ENCODE assay signal across 16 cellular contexts in the genomic region with DNA sequence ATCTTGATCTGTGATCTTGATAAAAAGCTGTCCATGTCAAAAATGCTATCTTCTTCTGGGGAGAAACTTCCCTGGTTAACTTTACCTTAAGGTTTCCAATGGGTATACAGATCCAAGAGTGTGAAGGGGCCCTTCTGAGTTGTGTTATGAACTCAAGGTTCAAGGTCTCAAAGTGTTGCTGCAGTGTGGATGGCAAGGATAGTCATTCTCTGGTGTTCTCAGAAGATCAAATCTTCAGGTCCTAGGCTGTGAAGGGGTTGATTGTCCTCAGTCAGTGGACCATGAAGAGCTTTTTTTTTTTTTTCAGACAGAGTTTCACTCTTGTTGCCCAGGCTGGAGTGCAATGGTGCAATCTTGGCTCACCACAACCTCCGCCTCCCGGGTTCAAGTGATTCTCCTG.
DNase-seq lines count a peak whose midpoint lies in the region; ATAC-seq, FAIRE-seq and TF ChIP-seq lines count a peak whose summit lies in the region.
"Had no signal": no experiment of that assay in that cellular context is flagged by ENCODE, and none has a peak within 500 bp of the region (broad histone marks: within the 10 kb centered on the region; RNA-seq: fewer than 3 reads in every experiment).

No MANE protein-coding gene starts in this region.

- H3K9me3 ChIP-seq in OCI-LY7 (ENCODE audit: low read length) (no peaks in the 10 kb centered on the region), small intestine (ENCODE audit: control insufficient read depth, low read depth) (no peaks in the 10 kb centered on the region)
- H3K9me3 ChIP-seq: body of pancreas had no signal

- H4K20me1 ChIP-seq in OCI-LY7 (ENCODE audit: insufficient read depth, low read length): no peaks in the 10 kb centered on the region

- no peak overlapping the region for H3K27ac ChIP-seq in OCI-LY7 (ENCODE audit: low read depth, low read length, poor library complexity, severe bottlenecking)
- no peak overlapping the region for H3K27ac ChIP-seq in small intestine (ENCODE audit: low read depth in 1 of 2, low read length in 1 of 2)
- H3K27ac ChIP-seq: body of pancreas, C4-2B, RWPE1 had no signal

- CTCF ChIA-PET in OCI-LY7 (lab: Charles Lee; ENCODE audit: unreplicated experiment): no interaction called here

- H3K36me3 ChIP-seq in OCI-LY7 (ENCODE audit: insufficient read depth, low read length) (no peaks in the 10 kb centered on the region), small intestine (ENCODE audit: control insufficient read depth in 2 of 2, insufficient read depth in 2 of 2, low read length in 2 of 2) (no peaks in the 10 kb centered on the region)

- no TSS peak for BruUV-seq in OCI-LY7 (replicated peaks; lab: Mats Ljungman, UMichigan)

- no peak overlapping the region for H2AFZ ChIP-seq in OCI-LY7 (ENCODE audit: low read length)

- no peaks in the 10 kb centered on the region for H3K9me2 ChIP-seq in OCI-LY7 (ENCODE audit: insufficient read depth, low read length)

- peak; percentile 85 for ATAC-seq in GM19043 (IDR thresholded peaks at IDR 0.05; ENCODE audit: low read depth, unreplicated experiment)
- peak; percentile 70 for ATAC-seq in HG03095 (IDR thresholded peaks at IDR 0.05; ENCODE audit: unreplicated experiment)
- ATAC-seq: body of pancreas had no signal

- FAIRE-seq in GM18507 (lab: Jason Lieb, UNC): peak; percentile 71
- FAIRE-seq in small intestine (lab: Jason Lieb, UNC): no peak

- 96 to 100% (median 100%) methylated on average over 2 of the region's 2 CpGs for WGBS in small intestine, 3 donors

- no peaks in the 10 kb centered on the region for H3K79me2 ChIP-seq in OCI-LY7 (ENCODE audit: insufficient read depth, low read depth, low read length)

- H3K4me3 ChIP-seq in OCI-LY7 (ENCODE audit: low read depth, low read length, poor library complexity, severe bottlenecking): no peak overlapping the region
- H3K4me3 ChIP-seq in small intestine (ENCODE audit: low read depth in 1 of 2, low read length in 2 of 2): no peak overlapping the region
- H3K4me3 ChIP-seq: body of pancreas, smooth muscle cell had no signal

- no peak for TF ChIP-seq CTCF in OCI-LY7 (conservative IDR thresholded peaks at IDR 0.05; ENCODE audit: low read length)

- intact Hi-C loops in OCI-LY7 (cut with micrococcal nuclease; ENCODE audit: unreplicated experiment): no loop called here

- H3K27me3 ChIP-seq in small intestine (ENCODE audit: control insufficient read depth in 2 of 2, insufficient read depth in 2 of 2, low read length in 2 of 2): no peaks in the 10 kb centered on the region
- H3K27me3 ChIP-seq: body of pancreas had no signal

- H3K4me1 ChIP-seq in OCI-LY7 (ENCODE audit: insufficient read depth, low read length, poor library complexity, severe bottlenecking) (no peaks in the 10 kb centered on the region), small intestine (ENCODE audit: control insufficient read depth in 2 of 2, insufficient read depth in 1 of 2, low read depth in 1 of 2, low read length in 1 of 2) (no peaks in the 10 kb centered on the region)
- H3K4me1 ChIP-seq: body of pancreas had no signal

- DNase-seq in GM18507 (ENCODE audit: extremely low spot score, insufficient read length, low read depth) (no peak), OCI-LY7 (ENCODE audit: low spot score) (peak; percentile 44), small intestine (no peak), midbrain (lab: John Stamatoyannopoulos, UW) (no peak), iPS-NIHi11 (ENCODE audit: low spot score) (no peak), mucosa of gallbladder (ENCODE audit: low spot score) (no peak)
- DNase-seq: activated CD4-positive, alpha-beta memory T cell treated with anti-CD3 and anti-CD28 coated beads for 36 hours; activated effector memory CD4-positive, alpha-beta T cell treated with anti-CD3 and anti-CD28 coated beads, Interleukin-2, amount 50 U/mL, for 16 hours; body of pancreas; NCI-H524; nucleus accumbens had no signal

- POLR2A ChIA-PET in OCI-LY7 (lab: Charles Lee): no interaction called here

- no peak overlapping the region for H3K4me2 ChIP-seq in OCI-LY7 (ENCODE audit: low read length)
- H3K4me2 ChIP-seq: smooth muscle cell had no signal
